16 cellular contexts compared by ENCODE assay signal in genomic region chr3:46703013-46703520, GRCh38. TPM values are rescaled to one million over a fixed set of nuclear protein-coding genes. Genes with fewer than 3 reads are reported as not detected.
"Had no signal": no experiment of that assay in that cellular context is flagged by ENCODE, and none has a peak within 500 bp of the region (broad histone marks: within the 10 kb centered on the region; RNA-seq: fewer than 3 reads in every experiment).

No MANE protein-coding gene starts in this region.

- DNase-seq: activated CD4-positive, alpha-beta T cell treated with anti-CD3 and anti-CD28 coated beads, Interleukin-2, amount 50 U/mL, for 1 hour; activated CD8-positive, alpha-beta T cell treated with anti-CD3 and anti-CD28 coated beads, Interleukin-2, amount 10 ng/mL, durations not matched to agents 7 days and 5 days; endodermal cell; esophagus squamous epithelium; stimulated activated CD4-positive, alpha-beta T cell treated with anti-CD3 and anti-CD28 coated beads, Interleukin-4, amount 100 ng/mL, for 1 hour; stimulated activated naive CD4-positive, alpha-beta T cell treated with Interleukin-2 at 50 U/mL for 16 hours had no signal

- H3K9me3 ChIP-seq: esophagus squamous epithelium, left lung, neutrophil, pancreas had no signal

- H3K36me3 ChIP-seq: esophagus squamous epithelium, left lung, neutrophil, pancreas had no signal

- H3K27ac ChIP-seq: coronary artery, esophagus squamous epithelium, left lung, neutrophil, pancreas had no signal

- H3K4me3 ChIP-seq: coronary artery, esophagus squamous epithelium, left lung, pancreas had no signal

- H3K4me3 Mint-ChIP-seq: activated CD8-positive, alpha-beta T cell treated with anti-CD3 and anti-CD28 coated beads, Interleukin-2, amount 10 ng/mL, durations not matched to agents 7 days and 5 days; activated T-helper 1 cell treated with anti-CD3 and anti-CD28 coated beads, Interleukin-12 subunit alpha, Interleukin-12 subunit beta, Interleukin-2, Interleukin-4 antibody, amounts not matched to agents 30 ng/mL and 10 ng/mL and 1 ng/mL, durations not matched to agents 14 hours and 24 hours and 36 hours; endodermal cell; natural killer cell treated with Interleukin-12 subunit alpha and Interleukin-12 subunit beta and Interleukin-15 and Interleukin-18, amount 100 ng/mL, for 72 hours had no signal

- H3K27ac Mint-ChIP-seq: activated CD8-positive, alpha-beta T cell treated with anti-CD3 and anti-CD28 coated beads, Interleukin-2, amount 10 ng/mL, durations not matched to agents 7 days and 5 days; activated naive CD4-positive, alpha-beta T cell treated with anti-CD3 and anti-CD28 coated beads, Interleukin-2, amount 50 U/mL, for 72 hours; activated T-helper 1 cell treated with anti-CD3 and anti-CD28 coated beads, Interleukin-12 subunit alpha, Interleukin-12 subunit beta, Interleukin-2, Interleukin-4 antibody, amounts not matched to agents 30 ng/mL and 10 ng/mL and 1 ng/mL, durations not matched to agents 14 hours and 24 hours and 36 hours; endodermal cell; natural killer cell treated with Interleukin-12 subunit alpha and Interleukin-12 subunit beta and Interleukin-15 and Interleukin-18, amount 100 ng/mL, for 72 hours had no signal

- H3K9me3 Mint-ChIP-seq: activated naive CD4-positive, alpha-beta T cell treated with anti-CD3 and anti-CD28 coated beads, Interleukin-2, amount 50 U/mL, for 72 hours; activated T-helper 1 cell treated with anti-CD3 and anti-CD28 coated beads, Interleukin-12 subunit alpha, Interleukin-12 subunit beta, Interleukin-2, Interleukin-4 antibody, amounts not matched to agents 30 ng/mL and 10 ng/mL and 1 ng/mL, durations not matched to agents 14 hours and 24 hours and 36 hours; endodermal cell; natural killer cell treated with Interleukin-12 subunit alpha and Interleukin-12 subunit beta and Interleukin-15 and Interleukin-18, amount 100 ng/mL, for 72 hours had no signal

- H3K27me3 ChIP-seq: pancreas had no signal

- H3K36me3 Mint-ChIP-seq: activated naive CD4-positive, alpha-beta T cell treated with anti-CD3 and anti-CD28 coated beads, Interleukin-2, amount 50 U/mL, for 72 hours; natural killer cell treated with Interleukin-12 subunit alpha and Interleukin-12 subunit beta and Interleukin-15 and Interleukin-18, amount 100 ng/mL, for 72 hours had no signal

- ATAC-seq: activated CD8-positive, alpha-beta T cell treated with anti-CD3 and anti-CD28 coated beads, Interleukin-2, amount 10 ng/mL, durations not matched to agents 7 days and 5 days; activated naive CD4-positive, alpha-beta T cell treated with anti-CD3 and anti-CD28 coated beads, Interleukin-2, amount 50 U/mL, for 72 hours; left lung; natural killer cell treated with Interleukin-12 subunit alpha and Interleukin-12 subunit beta and Interleukin-15 and Interleukin-18, amount 100 ng/mL, for 72 hours; pancreas; SK-N-SH treated with all-trans-retinoic acid at 6 μM for 48 hours had no signal

- FAIRE-seq: astrocyte, pancreas had no signal

RNA-seq across cellular contexts. Expression of gene TMIE, which starts 1.9 kb away (rescaled TPM):
- total RNA-seq: activated T-helper 1 cell treated with anti-CD3 and anti-CD28 coated beads, Interleukin-12 subunit alpha, Interleukin-12 subunit beta, Interleukin-2, Interleukin-4 antibody, amounts not matched to agents 30 ng/mL and 10 ng/mL and 1 ng/mL, durations not matched to agents 14 hours and 24 hours and 36 hours; natural killer cell treated with Interleukin-12 subunit alpha and Interleukin-12 subunit beta and Interleukin-15 and Interleukin-18, amount 100 ng/mL, for 72 hours; T-helper 2 cell treated with Interferon-gamma antibody and Interleukin-4, amounts not matched to agents 100 ng/mL and 5 ng/mL, for 36 hours had no signal

RNA-seq across cellular contexts. Expression of gene PRSS50, which starts 14.6 kb away (rescaled TPM):
- total RNA-seq: activated CD8-positive, alpha-beta T cell treated with anti-CD3 and anti-CD28 coated beads, Interleukin-2, amount 10 ng/mL, durations not matched to agents 7 days and 5 days; activated naive CD4-positive, alpha-beta T cell treated with anti-CD3 and anti-CD28 coated beads, Interleukin-2, amount 50 U/mL, for 72 hours; activated T-helper 1 cell treated with anti-CD3 and anti-CD28 coated beads, Interleukin-12 subunit alpha, Interleukin-12 subunit beta, Interleukin-2, Interleukin-4 antibody, amounts not matched to agents 30 ng/mL and 10 ng/mL and 1 ng/mL, durations not matched to agents 14 hours and 24 hours and 36 hours; astrocyte; natural killer cell treated with Interleukin-12 subunit alpha and Interleukin-12 subunit beta and Interleukin-15 and Interleukin-18, amount 100 ng/mL, for 72 hours; T-helper 2 cell treated with Interferon-gamma antibody and Interleukin-4, amounts not matched to agents 100 ng/mL and 5 ng/mL, for 36 hours had no signal
